ENCODE assay signal across 1 cellular context in the genomic region with DNA sequence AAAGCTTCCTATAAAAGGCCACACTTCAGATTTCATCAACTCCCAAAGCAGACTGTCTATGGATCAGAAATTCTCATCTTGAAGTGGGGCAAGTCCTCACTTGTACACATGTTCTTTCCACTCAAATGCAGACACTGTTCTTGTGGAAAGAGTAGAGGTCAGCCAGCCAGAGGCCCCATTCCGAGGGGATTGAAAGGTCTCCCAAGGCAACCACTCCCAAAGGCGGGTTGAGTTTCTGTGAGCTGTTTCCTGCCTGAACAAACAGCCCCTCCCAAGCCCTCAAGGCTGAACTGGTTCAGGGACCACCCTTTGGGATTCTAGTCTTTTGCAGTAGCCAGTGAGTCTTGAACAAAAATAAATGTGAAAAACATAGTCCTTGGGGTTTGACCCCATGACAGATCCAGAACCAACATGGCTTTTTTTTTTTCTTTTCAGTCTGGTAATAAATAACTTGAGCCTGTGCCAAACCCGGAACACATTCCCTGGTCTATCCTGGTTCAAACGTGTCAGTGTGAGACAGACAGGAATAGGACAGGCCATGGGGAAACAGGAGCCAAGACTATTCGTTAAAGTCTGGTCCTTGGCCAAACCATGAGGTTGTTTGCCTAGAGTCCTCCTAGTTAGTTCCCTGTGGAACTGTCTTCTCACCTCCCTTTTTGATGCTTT.
TF ChIP-seq lines count a peak whose summit lies in the region.

No MANE protein-coding gene starts in this region.

TF ChIP-seq in HepG2, 621 proteins besides CTCF, POLR2A, EP300 and RAD21 (continued from another document):
- TF ChIP-seq, protein P1, sequence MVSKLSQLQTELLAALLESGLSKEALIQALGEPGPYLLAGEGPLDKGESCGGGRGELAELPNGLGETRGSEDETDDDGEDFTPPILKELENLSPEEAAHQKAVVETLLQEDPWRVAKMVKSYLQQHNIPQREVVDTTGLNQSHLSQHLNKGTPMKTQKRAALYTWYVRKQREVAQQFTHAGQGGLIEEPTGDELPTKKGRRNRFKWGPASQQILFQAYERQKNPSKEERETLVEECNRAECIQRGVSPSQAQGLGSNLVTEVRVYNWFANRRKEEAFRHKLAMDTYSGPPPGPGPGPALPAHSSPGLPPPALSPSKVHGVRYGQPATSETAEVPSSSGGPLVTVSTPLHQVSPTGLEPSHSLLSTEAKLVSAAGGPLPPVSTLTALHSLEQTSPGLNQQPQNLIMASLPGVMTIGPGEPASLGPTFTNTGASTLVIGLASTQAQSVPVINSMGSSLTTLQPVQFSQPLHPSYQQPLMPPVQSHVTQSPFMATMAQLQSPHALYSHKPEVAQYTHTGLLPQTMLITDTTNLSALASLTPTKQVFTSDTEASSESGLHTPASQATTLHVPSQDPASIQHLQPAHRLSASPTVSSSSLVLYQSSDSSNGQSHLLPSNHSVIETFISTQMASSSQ (IDR thresholded peaks at IDR 0.05; ENCODE audit: low read depth): peak; percentile 22; the same call in 1 of the 2 replicates
- TF ChIP-seq, protein P1 (CRISPR knock-in tag; IDR thresholded peaks at IDR 0.05; ENCODE audit: borderline replicate concordance): no peak
- TF ChIP-seq MIXL1 (CRISPR knock-in tag; IDR thresholded peaks at IDR 0.05) (0 out of 2 replicates have a peak, but pooled peaks have one; percentile 18), FOXO1 (CRISPR knock-in tag; IDR thresholded peaks at IDR 0.05) (no peak), POLR2AphosphoS2 (IDR thresholded peaks at IDR 0.05; ENCODE audit: low read depth, low read length) (no peak), ZSCAN25 (CRISPR knock-in tag; IDR thresholded peaks at IDR 0.05) (no peak), GFI1 (CRISPR knock-in tag; IDR thresholded peaks at IDR 0.05; ENCODE audit: borderline replicate concordance) (no peak), ZSCAN12 (CRISPR knock-in tag; IDR thresholded peaks at IDR 0.05) (no peak), SMAD1 (CRISPR knock-in tag; IDR thresholded peaks at IDR 0.05; ENCODE audit: borderline replicate concordance, low read depth) (no peak), ZNF781 (CRISPR knock-in tag; IDR thresholded peaks at IDR 0.05; ENCODE audit: borderline replicate concordance, not compliant biosample characterization) (no peak), ONECUT2 (CRISPR knock-in tag; IDR thresholded peaks at IDR 0.05) (no peak), TAF1 (CRISPR knock-in tag; IDR thresholded peaks at IDR 0.05) (no peak), ZNF317 (CRISPR knock-in tag; IDR thresholded peaks at IDR 0.05) (no peak), SETDB1 (CRISPR knock-in tag; IDR thresholded peaks at IDR 0.05; ENCODE audit: borderline replicate concordance) (no peak), RFX3 (CRISPR knock-in tag; IDR thresholded peaks at IDR 0.05) (no peak), SMAD3 (CRISPR knock-in tag; IDR thresholded peaks at IDR 0.05) (no peak), TBX2 (CRISPR knock-in tag; IDR thresholded peaks at IDR 0.05; ENCODE audit: borderline replicate concordance) (peak; percentile 19; the same call in 1 of the 2 replicates), HIVEP1 (CRISPR knock-in tag; IDR thresholded peaks at IDR 0.05) (no peak), ZNF225 (CRISPR knock-in tag; IDR thresholded peaks at IDR 0.05) (no peak), ZNF703 (CRISPR knock-in tag; IDR thresholded peaks at IDR 0.05; ENCODE audit: borderline replicate concordance) (no peak), PHF5A (CRISPR knock-in tag; IDR thresholded peaks at IDR 0.05; ENCODE audit: low read depth, unreplicated experiment) (no peak)
- TF ChIP-seq, protein P2, sequence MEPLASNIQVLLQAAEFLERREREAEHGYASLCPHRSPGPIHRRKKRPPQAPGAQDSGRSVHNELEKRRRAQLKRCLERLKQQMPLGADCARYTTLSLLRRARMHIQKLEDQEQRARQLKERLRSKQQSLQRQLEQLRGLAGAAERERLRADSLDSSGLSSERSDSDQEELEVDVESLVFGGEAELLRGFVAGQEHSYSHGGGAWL (CRISPR knock-in tag; IDR thresholded peaks at IDR 0.05): no peak
